12 cellular contexts compared by ENCODE assay signal in the genomic region with DNA sequence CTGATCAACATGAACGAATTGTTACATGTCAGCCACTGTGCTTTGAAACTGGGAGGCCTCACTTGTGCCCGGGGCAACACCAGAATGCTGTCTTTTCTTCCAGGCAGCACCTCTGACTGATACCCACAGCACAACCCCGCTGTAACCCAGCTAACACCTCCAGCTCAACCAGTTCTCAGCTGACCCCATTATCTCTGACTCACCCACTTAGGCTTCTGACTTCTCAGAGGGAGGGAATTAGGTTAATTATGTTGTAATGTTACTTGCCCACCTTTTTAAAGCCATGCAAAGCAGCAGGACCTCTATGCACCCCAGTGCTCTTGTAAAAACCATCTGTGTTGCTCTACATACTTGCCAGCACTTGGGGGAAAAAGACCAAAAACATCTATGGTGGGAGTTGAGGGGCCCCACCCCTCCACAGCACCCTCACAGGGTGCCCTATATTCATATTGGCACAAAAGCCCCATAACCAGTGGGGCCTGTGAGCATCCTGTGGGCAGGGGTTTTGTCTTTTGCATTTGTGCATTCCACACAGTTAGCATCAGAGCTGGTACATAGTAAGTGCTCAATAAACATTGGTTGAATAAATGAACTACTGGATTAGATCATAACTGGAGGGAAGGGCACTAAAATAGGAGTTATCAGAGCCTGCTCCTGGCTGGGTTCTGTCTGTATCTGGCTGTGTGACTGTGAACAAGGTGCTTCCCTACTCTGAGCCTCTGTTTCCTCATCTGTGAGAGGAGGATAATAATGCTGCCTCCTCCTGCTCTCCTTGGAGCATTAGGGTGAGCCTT. TPM values are rescaled to one million over a fixed set of nuclear protein-coding genes. Genes with fewer than 3 reads are reported as not detected.
A peak's percentile ranks its signal among the peaks of the same experiment; 100 is the strongest.
DNase-seq lines count a peak whose midpoint lies in the region; ATAC-seq, FAIRE-seq and TF ChIP-seq lines count a peak whose summit lies in the region.
"Had no signal": no experiment of that assay in that cellular context is flagged by ENCODE, and none has a peak within 500 bp of the region (broad histone marks: within the 10 kb centered on the region; RNA-seq: fewer than 3 reads in every experiment).

No MANE protein-coding gene starts in this region.

- no peaks in the 10 kb centered on the region for H3K79me2 ChIP-seq in DOHH2 (ENCODE audit: control insufficient read depth, low read length)

- H2BK15ac ChIP-seq in IMR-90 (ENCODE audit: low read depth, low read length), result no peak overlapping the region

- H3K9me2 ChIP-seq in DOHH2 (replicated peaks; ENCODE audit: control insufficient read depth, low read length), result no peaks in the 10 kb centered on the region

- H3K4me2 ChIP-seq in DOHH2 (ENCODE audit: low read length), result peak overlapping the region; percentile 67
- no peak overlapping the region for H3K4me2 ChIP-seq in IMR-90 (ENCODE audit: low read depth, low read length)

- TF ChIP-seq POLR2A in IMR-90 (IDR thresholded peaks at IDR 0.05; ENCODE audit: low read depth, low read length), result no peak
- TF ChIP-seq POLR2A in esophagus muscularis mucosa (IDR thresholded peaks at IDR 0.05; ENCODE audit: low read depth), result no peak

- TF ChIP-seq RAD21 in IMR-90 (IDR thresholded peaks at IDR 0.05; ENCODE audit: low read length), result no peak

- H3K4me3 ChIP-seq in DOHH2 (ENCODE audit: low read length) (no peak overlapping the region), IMR-90 (ENCODE audit: insufficient read depth, low read depth, low read length) (no peak overlapping the region), kidney epithelial cell (ENCODE audit: low read depth, low read length) (no peak overlapping the region), esophagus muscularis mucosa (no peak overlapping the region)

- no peaks in the 10 kb centered on the region for H3K79me1 ChIP-seq in IMR-90 (ENCODE audit: low read depth in 1 of 2, low read length in 2 of 2)

- H3K23ac ChIP-seq in IMR-90 (ENCODE audit: low read depth, low read length), result no peak overlapping the region

- dilution Hi-C loops in IMR-90 (cut with HindIII; ENCODE audit: low sequenced_read_pairs, unreplicated experiment), result no loop called here

- POLR2A ChIA-PET in IMR-90 (lab: Charles Lee; ENCODE audit: unreplicated experiment), result interaction anchor here (0.7 kb wide), 1 partner anchor 308 kb away, joined by 3 read pairs; no protein-coding TSS in a partner anchor

- no peaks in the 10 kb centered on the region for H3F3A ChIP-seq in DOHH2 (ENCODE audit: control insufficient read depth, insufficient read depth)

- CTCF ChIA-PET in IMR-90 (lab: Yijun Ruan, JAX), result interaction anchor here (0.6 to 0.9 kb wide), 3 partner anchors 11 to 337 kb away, joined by 3 read pairs; no protein-coding TSS in a partner anchor

- 20% methylated on average over 2 of the region's 3 CpGs; no CpG with 5 or more reads in 1 of the 2 experiments for WGBS in IMR-90 (ENCODE audit: extremely low coverage in 2 of 2, insufficient read length in 1 of 2), 2 experiments
- 83% methylated on average over 3 of the region's 3 CpGs for WGBS in esophagus muscularis mucosa

- H4K8ac ChIP-seq in IMR-90 (ENCODE audit: low read depth in 2 of 2, low read length in 2 of 2), result no peak overlapping the region

- ATAC-seq in IMR-90 (ENCODE audit: low read depth) (peak; percentile 17; the same call in 1 of the 2 replicates), GM19452 (IDR thresholded peaks at IDR 0.05; ENCODE audit: unreplicated experiment) (no peak)

- no peak overlapping the region for H4K91ac ChIP-seq in IMR-90 (ENCODE audit: insufficient read depth, low read depth, low read length)

- H3K9me3 ChIP-seq in DOHH2 (ENCODE audit: control insufficient read depth, insufficient read depth, low read length) (0 out of 2 replicates have a peak, but pooled peaks cover 4% of the 10 kb centered on the region), IMR-90 (ENCODE audit: control insufficient read depth, insufficient read depth, low read length) (peaks cover 3% of the 10 kb centered on the region), esophagus muscularis mucosa (peaks cover 0 to 4% (median 0%) of the 10 kb centered on the region in 4 donors)

- TF ChIP-seq CTCF in DOHH2 (IDR thresholded peaks at IDR 0.05; ENCODE audit: low read depth, low read length, poor library complexity, severe bottlenecking), result no peak
- no peak for TF ChIP-seq CTCF in IMR-90 (conservative IDR thresholded peaks at IDR 0.05; ENCODE audit: low read depth, low read length)
- no peak for TF ChIP-seq CTCF in kidney epithelial cell (IDR thresholded peaks at IDR 0.05; ENCODE audit: insufficient read depth, low read length, poor library complexity, severe bottlenecking)
- no peak for TF ChIP-seq CTCF in esophagus muscularis mucosa (IDR thresholded peaks at IDR 0.05)

- DNase-seq in IMR-90 (no peak), RPMI7951 (ENCODE audit: low read depth) (peak; percentile 31), kidney epithelial cell (ENCODE audit: low read depth) (peak; percentile 35), esophagus muscularis mucosa (ENCODE audit: extremely low spot score) (no peak), AG20443 (ENCODE audit: low spot score) (no peak), urothelium cell line (ENCODE audit: low spot score) (no peak)
- DNase-seq: activated CD8-positive, alpha-beta memory T cell treated with anti-CD3 and anti-CD28 coated beads for 24 hours; amygdala; CD4-positive, alpha-beta T cell; NCI-H2171 treated with DMSO at 0.1 percent for 48 hours had no signal

- H3K27me3 ChIP-seq in DOHH2 (ENCODE audit: control insufficient read depth, low read length) (no peaks in the 10 kb centered on the region; the same call in 1 of the 2 replicates), IMR-90 (ENCODE audit: control insufficient read depth, insufficient read depth, low read length) (peaks cover 80% of the 10 kb centered on the region), kidney epithelial cell (ENCODE audit: control insufficient read depth, insufficient read depth, low read length) (peaks cover 11% of the 10 kb centered on the region), esophagus muscularis mucosa (peaks cover 0 to 6% (median 0%) of the 10 kb centered on the region in 4 donors)

- no peak overlapping the region for H2AFZ ChIP-seq in IMR-90 (replicated peaks; ENCODE audit: low read length, poor library complexity)

- no peak overlapping the region for H3K4ac ChIP-seq in IMR-90 (ENCODE audit: low read depth, low read length)

- no peak overlapping the region for H3K9ac ChIP-seq in IMR-90 (ENCODE audit: low read depth, low read length)

- H2BK120ac ChIP-seq in IMR-90 (ENCODE audit: low read depth, low read length), result no peak overlapping the region

- no peak overlapping the region for H2BK5ac ChIP-seq in IMR-90 (ENCODE audit: low read depth, low read length, poor library complexity, severe bottlenecking)

- BruUV-seq in IMR-90 (replicated peaks; lab: Mats Ljungman, UMichigan), result no TSS peak

- intact Hi-C loops in IMR-90 (cut with micrococcal nuclease), result no loop called here
- intact Hi-C loops in esophagus muscularis mucosa (cut with DNase I), result no loop called here

- FAIRE-seq in urothelium cell line (lab: Jason Lieb, UNC), result no peak

- in situ Hi-C loops in IMR-90 (cut with MboI; ENCODE audit: low sequenced_read_pairs), result no loop called here

- H3K14ac ChIP-seq in IMR-90 (replicated peaks; ENCODE audit: low read depth, low read length), result no peak overlapping the region

- no peak overlapping the region for H4K5ac ChIP-seq in IMR-90 (ENCODE audit: low read depth, low read length)

- H4K20me1 ChIP-seq in DOHH2 (ENCODE audit: control insufficient read depth, insufficient read depth, low read depth, low read length) (no peaks in the 10 kb centered on the region), IMR-90 (ENCODE audit: insufficient read depth, low read length) (no peaks in the 10 kb centered on the region; the same call in 1 of the 2 replicates)

- H3K27ac ChIP-seq in DOHH2 (ENCODE audit: low read depth, low read length) (no peak overlapping the region), IMR-90 (ENCODE audit: insufficient read depth, low read length) (no peak overlapping the region), esophagus muscularis mucosa (replicated peaks in 1 of 4) (no peak overlapping the region)

- H3K4me1 ChIP-seq in DOHH2 (ENCODE audit: control insufficient read depth, low read length), result peaks cover 28% of the 10 kb centered on the region
- no peaks in the 10 kb centered on the region for H3K4me1 ChIP-seq in IMR-90 (ENCODE audit: control insufficient read depth, insufficient read depth, low read length)
- H3K4me1 ChIP-seq in esophagus muscularis mucosa, result peaks cover 0 to 11% (median 0%) of the 10 kb centered on the region in 4 donors

- no peaks in the 10 kb centered on the region for H3K36me3 ChIP-seq in DOHH2 (ENCODE audit: control insufficient read depth, low read length)
- H3K36me3 ChIP-seq in IMR-90 (ENCODE audit: control insufficient read depth, insufficient read depth, low read length), result no peaks in the 10 kb centered on the region
- H3K36me3 ChIP-seq in kidney epithelial cell (ENCODE audit: control insufficient read depth, insufficient read depth, low read length), result no peaks in the 10 kb centered on the region
- H3K36me3 ChIP-seq in esophagus muscularis mucosa, result no peaks in the 10 kb centered on the region

- H2AK5ac ChIP-seq in IMR-90 (ENCODE audit: low read depth, low read length), result no peak overlapping the region

- no peak overlapping the region for H2BK20ac ChIP-seq in IMR-90 (ENCODE audit: low read depth, low read length)

- no peak overlapping the region for H2AK9ac ChIP-seq in IMR-90 (replicated peaks; ENCODE audit: low read depth, low read length, poor library complexity)

- H3K18ac ChIP-seq in IMR-90 (ENCODE audit: low read depth, low read length), result no peak overlapping the region

- H3K9me1 ChIP-seq in IMR-90 (ENCODE audit: insufficient read depth, low read length), result no peaks in the 10 kb centered on the region

- TF ChIP-seq EP300 in esophagus muscularis mucosa (IDR thresholded peaks at IDR 0.05), result no peak

- no peak overlapping the region for H3K56ac ChIP-seq in IMR-90 (ENCODE audit: extremely low read depth, insufficient read depth, low read length)

TF ChIP-seq in IMR-90, 13 proteins besides CTCF, POLR2A, EP300 and RAD21 (continues in another document):
- TF ChIP-seq CHD1 (IDR thresholded peaks at IDR 0.05; ENCODE audit: low read depth, low read length), result no peak
- TF ChIP-seq MXI1 (IDR thresholded peaks at IDR 0.05; ENCODE audit: borderline replicate concordance, low read depth, low read length), result no peak

RNA-seq across cellular contexts. Expression of a gene that starts 22.3 kb away (rescaled TPM):
- not detected in 2 replicates for total RNA-seq in IMR-90 (2012; rRNA removed)
- not detected in 2 replicates for polyA plus RNA-seq in IMR-90 (2012; rRNA removed)
- polyA plus RNA-seq in IMR-90 (2012; cell fraction: cytosol; rRNA removed), result not detected in 2 replicates
- not detected in 2 replicates for polyA plus RNA-seq in IMR-90 (2012; cell fraction: nucleus; rRNA removed; ENCODE audit: low replicate concordance)
- not detected in 2 replicates for total RNA-seq in RPMI7951 (2014; rRNA removed; shearing (Covaris generic))
- 0.07 TPM in 1 of 2 replicates, not detected in the other for total RNA-seq in kidney epithelial cell
- total RNA-seq in esophagus muscularis mucosa, result not detected
- total RNA-seq: CD4-positive, alpha-beta T cell had no signal

RNA-seq across cellular contexts. Expression of a gene that starts 44.6 kb away (rescaled TPM):
- total RNA-seq in IMR-90 (2012; rRNA removed) (not detected in 2 replicates), kidney epithelial cell (not detected in 2 replicates), esophagus muscularis mucosa (under 1 TPM in 1 of 4 donors, not detected in 3; 0.33 TPM)
- polyA plus RNA-seq in IMR-90 (2012; rRNA removed), result not detected in 2 replicates
- not detected in 2 replicates for polyA plus RNA-seq in IMR-90 (2012; cell fraction: cytosol; rRNA removed)
- 0.05 TPM in 1 of 2 replicates, not detected in the other for polyA plus RNA-seq in IMR-90 (2012; cell fraction: nucleus; rRNA removed; ENCODE audit: low replicate concordance)
- not detected in 2 replicates for total RNA-seq in RPMI7951 (2014; rRNA removed; shearing (Covaris generic))

Comparison
In these comparisons a context has a peak if more than half of its experiments do, and no peak if none do; other contexts are left out.
1. DNase-seq: peak in RPMI7951 (single experiment) and kidney epithelial cell (single experiment); none in IMR-90 (single experiment), esophagus muscularis mucosa (single experiment), AG20443 (single experiment) and urothelium cell line (single experiment).